ENCODE assay signal across 1 cellular context in the genomic region with DNA sequence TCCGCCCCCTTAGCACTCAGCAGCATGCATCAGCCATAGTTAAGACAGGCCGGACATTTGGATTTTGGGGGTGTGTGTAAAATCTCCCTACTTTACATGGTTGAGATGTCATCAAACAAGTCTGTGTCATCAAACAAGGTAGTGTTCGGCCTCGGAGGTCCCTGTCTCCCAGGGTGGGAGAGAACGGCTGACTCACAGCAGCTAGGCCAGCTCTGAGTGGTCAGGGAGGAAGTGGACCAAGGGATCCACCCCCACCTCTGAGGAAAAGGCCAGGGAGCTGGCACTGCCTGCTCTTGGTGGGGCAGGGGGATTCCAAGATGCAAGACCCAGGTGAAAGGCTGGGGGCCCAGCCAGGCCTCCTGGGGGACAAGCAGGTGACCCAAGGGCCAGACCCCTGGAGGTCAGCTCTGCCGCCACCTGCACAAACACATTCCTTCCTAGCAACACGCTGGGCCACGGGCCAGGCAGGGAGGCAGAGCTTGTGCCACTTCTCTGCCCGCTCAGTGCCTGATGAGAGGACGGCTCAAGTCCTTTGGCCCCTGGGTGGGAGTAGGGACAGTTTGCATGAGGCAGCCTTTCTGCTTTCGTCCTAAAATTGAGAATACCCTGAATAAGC.
TF ChIP-seq lines count a peak whose summit lies in the region.

No MANE protein-coding gene starts in this region.

TF ChIP-seq in HepG2, 621 proteins besides CTCF, POLR2A, EP300 and RAD21:
- TF ChIP-seq ZBTB38 (CRISPR knock-in tag; IDR thresholded peaks at IDR 0.05), result no peak
- TF ChIP-seq ZNF616 (CRISPR knock-in tag; IDR thresholded peaks at IDR 0.05; ENCODE audit: low read depth), result no peak
- no peak for TF ChIP-seq PREB (CRISPR knock-in tag; IDR thresholded peaks at IDR 0.05)
- TF ChIP-seq, protein P1, sequence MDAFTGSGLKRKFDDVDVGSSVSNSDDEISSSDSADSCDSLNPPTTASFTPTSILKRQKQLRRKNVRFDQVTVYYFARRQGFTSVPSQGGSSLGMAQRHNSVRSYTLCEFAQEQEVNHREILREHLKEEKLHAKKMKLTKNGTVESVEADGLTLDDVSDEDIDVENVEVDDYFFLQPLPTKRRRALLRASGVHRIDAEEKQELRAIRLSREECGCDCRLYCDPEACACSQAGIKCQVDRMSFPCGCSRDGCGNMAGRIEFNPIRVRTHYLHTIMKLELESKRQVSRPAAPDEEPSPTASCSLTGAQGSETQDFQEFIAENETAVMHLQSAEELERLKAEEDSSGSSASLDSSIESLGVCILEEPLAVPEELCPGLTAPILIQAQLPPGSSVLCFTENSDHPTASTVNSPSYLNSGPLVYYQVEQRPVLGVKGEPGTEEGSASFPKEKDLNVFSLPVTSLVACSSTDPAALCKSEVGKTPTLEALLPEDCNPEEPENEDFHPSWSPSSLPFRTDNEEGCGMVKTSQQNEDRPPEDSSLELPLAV (CRISPR knock-in tag; conservative IDR thresholded peaks at IDR 0.05; ENCODE audit: low read depth), result no peak
- TF ChIP-seq ZBTB25 (CRISPR knock-in tag; IDR thresholded peaks at IDR 0.05), result no peak
- TF ChIP-seq, protein P2, sequence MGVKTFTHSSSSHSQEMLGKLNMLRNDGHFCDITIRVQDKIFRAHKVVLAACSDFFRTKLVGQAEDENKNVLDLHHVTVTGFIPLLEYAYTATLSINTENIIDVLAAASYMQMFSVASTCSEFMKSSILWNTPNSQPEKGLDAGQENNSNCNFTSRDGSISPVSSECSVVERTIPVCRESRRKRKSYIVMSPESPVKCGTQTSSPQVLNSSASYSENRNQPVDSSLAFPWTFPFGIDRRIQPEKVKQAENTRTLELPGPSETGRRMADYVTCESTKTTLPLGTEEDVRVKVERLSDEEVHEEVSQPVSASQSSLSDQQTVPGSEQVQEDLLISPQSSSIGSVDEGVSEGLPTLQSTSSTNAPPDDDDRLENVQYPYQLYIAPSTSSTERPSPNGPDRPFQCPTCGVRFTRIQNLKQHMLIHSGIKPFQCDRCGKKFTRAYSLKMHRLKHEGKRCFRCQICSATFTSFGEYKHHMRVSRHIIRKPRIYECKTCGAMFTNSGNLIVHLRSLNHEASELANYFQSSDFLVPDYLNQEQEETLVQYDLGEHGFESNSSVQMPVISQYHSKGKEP (CRISPR knock-in tag; IDR thresholded peaks at IDR 0.05), result no peak
- no peak for TF ChIP-seq ZNF597 (CRISPR knock-in tag; IDR thresholded peaks at IDR 0.05)
- no peak for TF ChIP-seq ZNF33A (CRISPR knock-in tag; IDR thresholded peaks at IDR 0.05; ENCODE audit: borderline replicate concordance)
- TF ChIP-seq, protein P3, sequence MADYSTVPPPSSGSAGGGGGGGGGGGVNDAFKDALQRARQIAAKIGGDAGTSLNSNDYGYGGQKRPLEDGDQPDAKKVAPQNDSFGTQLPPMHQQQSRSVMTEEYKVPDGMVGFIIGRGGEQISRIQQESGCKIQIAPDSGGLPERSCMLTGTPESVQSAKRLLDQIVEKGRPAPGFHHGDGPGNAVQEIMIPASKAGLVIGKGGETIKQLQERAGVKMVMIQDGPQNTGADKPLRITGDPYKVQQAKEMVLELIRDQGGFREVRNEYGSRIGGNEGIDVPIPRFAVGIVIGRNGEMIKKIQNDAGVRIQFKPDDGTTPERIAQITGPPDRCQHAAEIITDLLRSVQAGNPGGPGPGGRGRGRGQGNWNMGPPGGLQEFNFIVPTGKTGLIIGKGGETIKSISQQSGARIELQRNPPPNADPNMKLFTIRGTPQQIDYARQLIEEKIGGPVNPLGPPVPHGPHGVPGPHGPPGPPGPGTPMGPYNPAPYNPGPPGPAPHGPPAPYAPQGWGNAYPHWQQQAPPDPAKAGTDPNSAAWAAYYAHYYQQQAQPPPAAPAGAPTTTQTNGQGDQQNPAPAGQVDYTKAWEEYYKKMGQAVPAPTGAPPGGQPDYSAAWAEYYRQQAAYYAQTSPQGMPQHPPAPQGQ (CRISPR knock-in tag; IDR thresholded peaks at IDR 0.05; ENCODE audit: borderline replicate concordance), result no peak
- TF ChIP-seq ZNF776 (CRISPR knock-in tag; IDR thresholded peaks at IDR 0.05), result no peak
- TF ChIP-seq NCOA5 (CRISPR knock-in tag; IDR thresholded peaks at IDR 0.05), result no peak
- TF ChIP-seq ZBTB33 (CRISPR knock-in tag; IDR thresholded peaks at IDR 0.05), result no peak
- TF ChIP-seq JDP2 (CRISPR knock-in tag; IDR thresholded peaks at IDR 0.05; ENCODE audit: borderline replicate concordance), result no peak
- no peak for TF ChIP-seq SOX6 (IDR thresholded peaks at IDR 0.05)
- TF ChIP-seq SOX6 (CRISPR knock-in tag; IDR thresholded peaks at IDR 0.05), result no peak
